18 cellular contexts compared by ENCODE assay signal in the genomic region with DNA sequence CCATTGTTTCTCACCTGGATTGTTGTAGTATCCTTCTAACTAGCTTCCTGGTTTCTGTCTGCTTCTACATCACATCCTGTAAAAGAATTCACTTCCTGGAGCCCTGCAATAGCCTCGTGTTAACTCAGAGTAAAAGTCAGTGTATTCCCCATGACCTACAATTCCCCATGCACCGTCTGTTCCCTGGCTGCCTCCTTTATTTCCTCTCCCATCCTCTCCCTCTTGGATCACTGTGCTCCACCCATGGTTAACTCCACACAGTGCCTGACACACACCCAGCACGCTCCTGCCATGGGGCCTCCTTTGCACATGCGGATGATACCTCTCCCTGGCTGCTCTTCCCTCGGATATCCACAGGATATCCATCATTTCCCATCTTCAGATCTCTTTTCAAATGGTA.
DNase-seq lines count a peak whose midpoint lies in the region; ATAC-seq, FAIRE-seq and TF ChIP-seq lines count a peak whose summit lies in the region.
"Had no signal": no experiment of that assay in that cellular context is flagged by ENCODE, and none has a peak within 500 bp of the region (broad histone marks: within the 10 kb centered on the region; RNA-seq: fewer than 3 reads in every experiment).

No MANE protein-coding gene starts in this region.

- no peaks in the 10 kb centered on the region for H3K4me1 Mint-ChIP-seq in MCF 10A (ENCODE audit: insufficient read depth, unreplicated experiment)
- H3K4me1 Mint-ChIP-seq in WTC11, result peaks cover 66% of the 10 kb centered on the region
- H3K4me1 Mint-ChIP-seq: B cell had no signal

- 69% methylated on average over 5 of the region's 5 CpGs for WGBS in mammary epithelial cell (ENCODE audit: low coverage, missing lambda C conversion rate)
- 87% methylated on average over 5 of the region's 5 CpGs; no CpG with 5 or more reads in 1 of the 2 experiments for WGBS in H1 (ENCODE audit: extremely low coverage in 1 of 2, insufficient coverage in 1 of 2, insufficient read length in 1 of 2, insufficient replicate concordance in 2 of 2, low coverage in 1 of 2, low lambda C conversion rate in 2 of 2, missing lambda C conversion rate in 1 of 2), 2 experiments
- WGBS in neuronal stem cell (ENCODE audit: extremely low coverage in 2 of 2, insufficient read length in 2 of 2, insufficient replicate concordance in 1 of 2), 2 donors, result no CpG with 5 or more reads among the region's 5 CpGs

- H3K4me1 ChIP-seq in mammary epithelial cell (ENCODE audit: insufficient read depth, low read length), result no peaks in the 10 kb centered on the region
- peaks cover 6 to 35% (median 23%) of the 10 kb centered on the region in 4 experiments for H3K4me1 ChIP-seq in H1 (replicated peaks in 1 of 4; ENCODE audit: control insufficient read depth in 3 of 4, insufficient read depth in 4 of 4, low read length in 3 of 4)
- peaks cover 14 to 21% of the 10 kb centered on the region in 2 donors for H3K4me1 ChIP-seq in neuronal stem cell (ENCODE audit: control insufficient read depth in 2 of 2, insufficient read depth in 1 of 2, low read depth in 1 of 2, low read length in 2 of 2)

- no peak for TF ChIP-seq POLR2A in H1 (IDR thresholded peaks at IDR 0.05; ENCODE audit: control extremely low read depth in 1 of 2, low read depth in 2 of 2, low read length in 2 of 2)

- CTCF ChIA-PET in mammary epithelial cell (lab: Charles Lee; ENCODE audit: low non-redundant PET) (no interaction called here), MCF 10A (lab: Yijun Ruan, JAX) (no interaction called here), H1 (lab: Charles Lee; ENCODE audit: partially characterized antibody) (interaction anchor here (1.1 kb wide), 1 partner anchor 230 kb away, joined by 3 read pairs; no protein-coding TSS in a partner anchor), WTC11 (lab: Charles Lee) (no interaction called here)

- H2BK15ac ChIP-seq in H1 (ENCODE audit: low read length), result no peak overlapping the region
- no peak overlapping the region for H2BK15ac ChIP-seq in neuronal stem cell (ENCODE audit: low read length)

- H3K56ac ChIP-seq in H1 (replicated peaks; ENCODE audit: insufficient read length, low read depth, low read length), result no peak overlapping the region

- H3K36me3 ChIP-seq in mammary epithelial cell (ENCODE audit: insufficient read depth, low read length) (no peaks in the 10 kb centered on the region), H1 (ENCODE audit: control insufficient read depth in 2 of 4, insufficient read depth in 4 of 4, low read length in 3 of 4) (no peaks in the 10 kb centered on the region), neuronal stem cell (replicated peaks in 1 of 2; ENCODE audit: control insufficient read depth in 2 of 2, insufficient read depth in 2 of 2, low read length in 2 of 2) (no peaks in the 10 kb centered on the region)

- H3K79me1 ChIP-seq in H1 (ENCODE audit: low read depth, low read length) (no peaks in the 10 kb centered on the region), neuronal stem cell (ENCODE audit: low read depth, low read length) (no peaks in the 10 kb centered on the region)

- H3K27me3 Mint-ChIP-seq in MCF 10A (ENCODE audit: insufficient read depth, unreplicated experiment) (no peaks in the 10 kb centered on the region), WTC11 (ENCODE audit: low read depth) (peaks cover 25% of the 10 kb centered on the region)

- TF ChIP-seq RAD21 in H1 (IDR thresholded peaks at IDR 0.05 in 1 of 2, conservative IDR thresholded peaks at IDR 0.05 in 1 of 2; ENCODE audit: low read depth in 2 of 2, low read length in 2 of 2), result no peak

- H4K20me1 ChIP-seq in mammary epithelial cell (ENCODE audit: insufficient read depth, low read length) (no peaks in the 10 kb centered on the region), H1 (replicated peaks in 1 of 2; ENCODE audit: control insufficient read depth in 1 of 2, insufficient read depth in 2 of 2, low read length in 2 of 2) (no peaks in the 10 kb centered on the region)

- no peaks in the 10 kb centered on the region for H3K36me3 Mint-ChIP-seq in MCF 10A (ENCODE audit: insufficient read depth, unreplicated experiment)
- no peaks in the 10 kb centered on the region for H3K36me3 Mint-ChIP-seq in WTC11
- H3K36me3 Mint-ChIP-seq: CD4-positive, alpha-beta memory T cell had no signal

- H3K4me3 ChIP-seq in mammary epithelial cell (replicated peaks in 1 of 3; ENCODE audit: insufficient read depth in 1 of 3, low read depth in 2 of 3, low read length in 3 of 3), result no peak overlapping the region
- H3K4me3 ChIP-seq in H1 (ENCODE audit: extremely low read depth in 1 of 4, insufficient read depth in 2 of 4, low read depth in 3 of 4, low read length in 4 of 4), result no peak overlapping the region
- no peak overlapping the region for H3K4me3 ChIP-seq in neuronal stem cell (ENCODE audit: low read length in 2 of 2)
- H3K4me3 ChIP-seq: GM23338 had no signal

- H2BK5ac ChIP-seq in H1 (ENCODE audit: low read depth, low read length) (peak overlapping the region; percentile 21; the same call in 1 of the 2 replicates), neuronal stem cell (ENCODE audit: low read length) (no peak overlapping the region)

- H3K18ac ChIP-seq in H1 (ENCODE audit: extremely low read depth, low read length) (peak overlapping the region; percentile 15; the same call in 1 of the 2 replicates), neuronal stem cell (ENCODE audit: low read length) (no peak overlapping the region)

- H2AFZ ChIP-seq in mammary epithelial cell (ENCODE audit: low read depth, low read length), result peak overlapping the region; percentile 24
- no peak overlapping the region for H2AFZ ChIP-seq in H1 (ENCODE audit: low read length)
- H2AFZ ChIP-seq in neuronal stem cell (ENCODE audit: low read length), result peak overlapping the region; percentile 63
- H2AFZ ChIP-seq: GM23338 had no signal

- H4K8ac ChIP-seq in H1 (ENCODE audit: extremely low read depth, insufficient read depth, low read length), result no peak overlapping the region
- no peak overlapping the region for H4K8ac ChIP-seq in neuronal stem cell (ENCODE audit: low read depth, low read length)

- H3K4me2 ChIP-seq in mammary epithelial cell (ENCODE audit: insufficient read depth, low read depth, low read length) (no peak overlapping the region), H1 (ENCODE audit: insufficient read depth in 1 of 2, low read depth in 2 of 2, low read length in 2 of 2) (no peak overlapping the region), neuronal stem cell (ENCODE audit: insufficient read depth, low read length, poor library complexity, severe bottlenecking) (no peak overlapping the region)
- H3K4me2 ChIP-seq: GM23338 had no signal

- no peak overlapping the region for H3K27ac ChIP-seq in mammary epithelial cell (ENCODE audit: insufficient read depth, low read depth, low read length)
- H3K27ac ChIP-seq in H1 (ENCODE audit: low read depth, low read length), result no peak overlapping the region
- H3K27ac ChIP-seq in neuronal stem cell (replicated peaks; ENCODE audit: low read length), result no peak overlapping the region
- H3K27ac ChIP-seq: C4-2B had no signal

- BruUV-seq in mammary epithelial cell (replicated peaks; lab: Mats Ljungman, UMichigan) (no TSS peak), MCF 10A (replicated peaks; lab: Mats Ljungman, UMichigan) (no TSS peak)

- H3K4ac ChIP-seq in H1 (replicated peaks; ENCODE audit: insufficient read length, low read depth, low read length) (no peak overlapping the region), neuronal stem cell (ENCODE audit: low read length) (no peak overlapping the region)

- TF ChIP-seq CTCF in mammary epithelial cell (conservative IDR thresholded peaks at IDR 0.05 in 1 of 2, IDR thresholded peaks at IDR 0.05 in 1 of 2; ENCODE audit: extremely low read depth in 1 of 2, insufficient read depth in 1 of 2, low read depth in 1 of 2, low read length in 2 of 2) (no peak), MCF 10A (IDR thresholded peaks at IDR 0.05; ENCODE audit: unreplicated experiment) (no peak), H1 (IDR thresholded peaks at IDR 0.05; ENCODE audit: control extremely low read depth in 1 of 3, insufficient read depth in 1 of 3, low read depth in 1 of 3, low read length in 3 of 3) (no peak), WTC11 (IDR thresholded peaks at IDR 0.05) (no peak)

- H2AK5ac ChIP-seq in H1 (ENCODE audit: low read depth, low read length) (no peak overlapping the region), neuronal stem cell (ENCODE audit: low read depth, low read length) (no peak overlapping the region)

- H3K9me3 Mint-ChIP-seq in MCF 10A (ENCODE audit: unreplicated experiment), result no peaks in the 10 kb centered on the region
- H3K9me3 Mint-ChIP-seq in WTC11, result no peaks in the 10 kb centered on the region
- H3K9me3 Mint-ChIP-seq: GM23338, H9 had no signal

- H2BK120ac ChIP-seq in H1 (replicated peaks; ENCODE audit: low read depth, low read length) (no peak overlapping the region), neuronal stem cell (ENCODE audit: low read depth, low read length) (no peak overlapping the region)

- H2BK12ac ChIP-seq in H1 (ENCODE audit: low read depth, low read length), result no peak overlapping the region
- no peak overlapping the region for H2BK12ac ChIP-seq in neuronal stem cell (ENCODE audit: low read length)

- ATAC-seq in WTC11, result no peak
- ATAC-seq: GM23338 had no signal

- H3K27ac Mint-ChIP-seq in MCF 10A (ENCODE audit: low read depth, unreplicated experiment) (no peak overlapping the region), WTC11 (no peak overlapping the region)
- H3K27ac Mint-ChIP-seq: B cell; CD4-positive, alpha-beta memory T cell; GM23338; H9 had no signal

- no peak overlapping the region for H4K5ac ChIP-seq in H1 (ENCODE audit: insufficient read length, low read depth, low read length)

- peak overlapping the region; percentile 76; the same call in 1 of the 2 replicates for H2BK20ac ChIP-seq in H1 (ENCODE audit: low read length)

- dilution Hi-C loops in mammary epithelial cell (cut with HindIII; ENCODE audit: low sequenced_read_pairs), result no loop called here

- POLR2A ChIA-PET in MCF 10A (lab: Yijun Ruan, JAX) (no interaction called here), H1 (lab: Charles Lee; ENCODE audit: partially characterized antibody) (no interaction called here), WTC11 (lab: Charles Lee) (no interaction called here)

- H3K14ac ChIP-seq in H1 (ENCODE audit: insufficient read length) (no peak overlapping the region), neuronal stem cell (ENCODE audit: low read length) (no peak overlapping the region)

- intact Hi-C loops in mammary epithelial cell (cut with micrococcal nuclease), result no loop called here
- intact Hi-C loops in MCF 10A (cut with micrococcal nuclease), result no loop called here

- in situ Hi-C loops in mammary epithelial cell (cut with MboI; ENCODE audit: low sequenced_read_pairs in 2 of 2), result no loop called here

- H3K23ac ChIP-seq in H1 (ENCODE audit: insufficient read length), result no peak overlapping the region
- H3K23ac ChIP-seq in neuronal stem cell (ENCODE audit: low read depth, low read length, poor library complexity), result no peak overlapping the region

- no peaks in the 10 kb centered on the region for H3K27me3 ChIP-seq in mammary epithelial cell (ENCODE audit: insufficient read depth, low read length)
- H3K27me3 ChIP-seq in H1 (replicated peaks in 1 of 4; ENCODE audit: control insufficient read depth in 3 of 4, extremely low read depth in 1 of 4, insufficient read depth in 3 of 4, low read length in 3 of 4), result peaks cover 0 to 6% (median 1%) of the 10 kb centered on the region in 4 experiments; a peak in 4 of 7 replicates
- H3K27me3 ChIP-seq in neuronal stem cell (ENCODE audit: control insufficient read depth in 3 of 3, insufficient read depth in 3 of 3, low read depth in 1 of 3, low read length in 3 of 3), result peaks cover 0 to 70% (median 10%) of the 10 kb centered on the region in 3 experiments

- H3K79me2 ChIP-seq in mammary epithelial cell (ENCODE audit: insufficient read depth, low read length) (no peaks in the 10 kb centered on the region), H1 (ENCODE audit: control insufficient read depth in 1 of 2, insufficient read depth in 2 of 2, low read length in 2 of 2) (no peaks in the 10 kb centered on the region)

- no peaks in the 10 kb centered on the region for H3K9me3 ChIP-seq in mammary epithelial cell (replicated peaks; ENCODE audit: insufficient read depth, low read length)
- no peaks in the 10 kb centered on the region for H3K9me3 ChIP-seq in H1 (ENCODE audit: insufficient read depth in 2 of 2, low read depth in 1 of 2, low read length in 1 of 2)
- no peaks in the 10 kb centered on the region for H3K9me3 ChIP-seq in neuronal stem cell (replicated peaks in 1 of 2; ENCODE audit: control insufficient read depth in 2 of 2, insufficient read depth in 1 of 2, low read depth in 1 of 2, low read length in 2 of 2)

- no peaks in the 10 kb centered on the region for H3K23me2 ChIP-seq in H1 (ENCODE audit: low read depth, low read length)

- H3K4me3 Mint-ChIP-seq in MCF 10A (ENCODE audit: unreplicated experiment) (no peak overlapping the region), WTC11 (no peak overlapping the region)
- H3K4me3 Mint-ChIP-seq: B cell; CD4-positive, alpha-beta memory T cell; GM23338; H9 had no signal

- TF ChIP-seq EP300 in H1 (IDR thresholded peaks at IDR 0.05; ENCODE audit: borderline replicate concordance in 1 of 2, low read depth in 2 of 2, low read length in 2 of 2), result no peak

- DNase-seq in mammary epithelial cell, result no peak
- DNase-seq in MCF 10A (ENCODE audit: unreplicated experiment), result no peak
- no peak for DNase-seq in H1 (ENCODE audit: low read depth in 1 of 2, low spot score in 2 of 2)
- DNase-seq in neuronal stem cell (ENCODE audit: low spot score), result no peak
- no peak for DNase-seq in mucosa of gallbladder (ENCODE audit: low spot score)
- no peak for DNase-seq in WTC11 (ENCODE audit: low spot score)
- no peak for DNase-seq in NCI-H1048 (lab: John Stamatoyannopoulos, UW)
- DNase-seq: ACHN; CD4-positive, alpha-beta memory T cell; DMS79; EL; H9; IMR-90 had no signal

- no peak overlapping the region for H4K91ac ChIP-seq in H1 (replicated peaks; ENCODE audit: insufficient read length, low read length)
- no peak overlapping the region for H4K91ac ChIP-seq in neuronal stem cell (ENCODE audit: low read depth, low read length, poor library complexity)

- FAIRE-seq in H1 (lab: Jason Lieb, UNC), result no peak
- FAIRE-seq: G401.6, GM12891 had no signal

- no peak overlapping the region for H3K9ac ChIP-seq in mammary epithelial cell (ENCODE audit: insufficient read depth, low read length)
- H3K9ac ChIP-seq in H1 (replicated peaks in 1 of 4; ENCODE audit: extremely low read depth in 1 of 4, low read depth in 3 of 4, low read length in 3 of 4), result no peak overlapping the region
- H3K9ac ChIP-seq in neuronal stem cell (ENCODE audit: low read depth, low read length, poor library complexity), result no peak overlapping the region
